2 cellular contexts compared by ENCODE assay signal in the genomic region with DNA sequence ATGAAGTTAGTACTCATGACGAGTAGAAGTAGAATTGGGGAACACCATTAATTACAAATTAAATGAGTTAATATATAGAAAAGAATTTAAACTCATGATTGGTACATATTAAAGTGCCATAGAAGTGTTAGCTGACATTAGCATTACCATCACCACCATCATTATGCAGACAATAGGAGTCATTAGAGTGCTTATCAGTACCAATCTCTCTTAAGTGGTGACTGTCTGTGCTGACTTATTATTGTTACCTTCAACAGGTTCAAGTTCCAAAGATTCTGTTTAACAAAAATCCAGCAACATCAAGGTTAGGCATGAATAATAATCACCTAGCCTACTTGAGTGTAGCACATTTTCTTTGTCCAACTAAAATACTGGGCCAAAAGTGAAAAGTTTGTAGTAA.
TF ChIP-seq lines count a peak whose summit lies in the region.

No MANE protein-coding gene starts in this region.

TF ChIP-seq in HepG2, 621 proteins besides CTCF, POLR2A, EP300 and RAD21:
- TF ChIP-seq ZNF460 (CRISPR knock-in tag; IDR thresholded peaks at IDR 0.05; ENCODE audit: borderline replicate concordance) (no peak), SIN3A (IDR thresholded peaks at IDR 0.05; ENCODE audit: borderline replicate concordance, low read depth, low read length) (no peak), SOX13 (IDR thresholded peaks at IDR 0.05) (no peak), SOX13 (CRISPR knock-in tag; conservative IDR thresholded peaks at IDR 0.05 in 1 of 2, IDR thresholded peaks at IDR 0.05 in 1 of 2) (peak in 1 of 2 experiments; percentile 55; a peak in 1 of 4 replicates), SOX5 (CRISPR knock-in tag; IDR thresholded peaks at IDR 0.05; ENCODE audit: borderline replicate concordance) (peak; percentile 56; the same call in 1 of the 2 replicates), ZNF510 (CRISPR knock-in tag; IDR thresholded peaks at IDR 0.05; ENCODE audit: low read depth) (no peak), ZNF629 (CRISPR knock-in tag; conservative IDR thresholded peaks at IDR 0.05) (no peak)
- TF ChIP-seq, protein P1, sequence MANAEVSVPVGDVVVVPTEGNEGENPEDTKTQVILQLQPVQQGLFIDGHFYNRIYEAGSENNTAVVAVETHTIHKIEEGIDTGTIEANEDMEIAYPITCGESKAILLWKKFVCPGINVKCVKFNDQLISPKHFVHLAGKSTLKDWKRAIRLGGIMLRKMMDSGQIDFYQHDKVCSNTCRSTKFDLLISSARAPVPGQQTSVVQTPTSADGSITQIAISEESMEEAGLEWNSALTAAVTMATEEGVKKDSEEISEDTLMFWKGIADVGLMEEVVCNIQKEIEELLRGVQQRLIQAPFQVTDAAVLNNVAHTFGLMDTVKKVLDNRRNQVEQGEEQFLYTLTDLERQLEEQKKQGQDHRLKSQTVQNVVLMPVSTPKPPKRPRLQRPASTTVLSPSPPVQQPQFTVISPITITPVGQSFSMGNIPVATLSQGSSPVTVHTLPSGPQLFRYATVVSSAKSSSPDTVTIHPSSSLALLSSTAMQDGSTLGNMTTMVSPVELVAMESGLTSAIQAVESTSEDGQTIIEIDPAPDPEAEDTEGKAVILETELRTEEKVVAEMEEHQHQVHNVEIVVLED (CRISPR knock-in tag; IDR thresholded peaks at IDR 0.05; ENCODE audit: borderline replicate concordance) = no peak

TF ChIP-seq in GM23338, 12 proteins besides CTCF, POLR2A, EP300 and RAD21:
- TF ChIP-seq NANOG (IDR thresholded peaks at IDR 0.05; ENCODE audit: borderline replicate concordance) (peak; percentile 75), EZH2phosphoT487 (IDR thresholded peaks at IDR 0.05; ENCODE audit: unreplicated experiment) (no peak)
